ENCODE assay signal across 8 cellular contexts in the genomic region with DNA sequence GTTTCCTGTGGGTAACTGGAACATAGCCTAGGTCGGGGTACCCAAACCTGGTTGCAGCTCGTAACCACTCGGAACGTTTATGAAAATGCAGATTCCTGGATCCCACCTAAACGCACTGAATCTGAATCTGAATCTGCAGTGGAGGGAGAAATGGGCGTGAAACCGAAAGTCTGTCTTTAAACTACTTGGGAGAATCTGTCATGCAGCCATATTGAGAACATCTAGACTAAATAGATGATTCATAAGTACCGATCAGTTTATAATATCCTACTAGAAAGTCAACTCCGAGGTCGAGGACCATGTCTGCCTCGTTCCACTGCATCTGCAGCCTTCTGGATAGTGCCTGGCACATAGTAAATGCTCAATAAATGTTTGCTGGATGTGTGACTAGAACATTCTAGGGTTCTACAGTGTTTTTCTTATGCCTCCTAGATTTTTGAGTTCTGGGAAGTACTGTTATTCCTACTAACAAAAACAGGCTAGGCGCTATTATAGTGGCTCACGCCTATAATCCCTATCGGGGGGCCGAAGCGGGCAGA. TPM values are rescaled to one million over a fixed set of nuclear protein-coding genes. Genes with fewer than 3 reads are reported as not detected.
DNase-seq lines count a peak whose midpoint lies in the region; ATAC-seq, FAIRE-seq and TF ChIP-seq lines count a peak whose summit lies in the region.

No MANE protein-coding gene starts in this region.

- H3K4me3 ChIP-seq in PC-9, result peak overlapping the region; percentile 100
- H3K4me3 ChIP-seq in endothelial cell of umbilical vein (replicated peaks in 1 of 3; ENCODE audit: insufficient read depth in 1 of 3, low read depth in 1 of 3, low read length in 3 of 3), result peak overlapping the region; percentile 83 to 92 (median 83)
- peak overlapping the region; percentile 52 to 98 (median 94) for H3K4me3 ChIP-seq in pancreas

- dilution Hi-C loops in endothelial cell of umbilical vein (cut with MboI; ENCODE audit: extremely low pct_ligation_motif_present, low sequenced_read_pairs), result no loop called here

- peak; percentile 51 for DNase-seq in GM13977 (ENCODE audit: low spot score)
- no peak for DNase-seq in PC-9
- DNase-seq in endothelial cell of umbilical vein (ENCODE audit: low read depth, low spot score), result peak; percentile 53
- DNase-seq in pancreas, result no peak
- DNase-seq in UCSD-AML1 (lab: John Stamatoyannopoulos, UW; ENCODE audit: unreplicated experiment), result no peak
- no peak for DNase-seq in LoVo (ENCODE audit: low spot score)
- DNase-seq in OCI-M2 (lab: John Stamatoyannopoulos, UW; ENCODE audit: unreplicated experiment), result no peak
- DNase-seq in NCI-H2029 treated with DMSO at 0.1 percent for 48 hours (lab: John Stamatoyannopoulos, UW), result no peak

- H3K9ac ChIP-seq in endothelial cell of umbilical vein (replicated peaks; ENCODE audit: extremely low read depth, insufficient read depth, low read length), result peak overlapping the region; percentile 79

- H3K4me2 ChIP-seq in PC-9 (peak overlapping the region; percentile 94), endothelial cell of umbilical vein (ENCODE audit: insufficient read depth, low read length) (peak overlapping the region; percentile 90)

- peak overlapping the region; percentile 91 for H2AFZ ChIP-seq in PC-9
- peak overlapping the region; percentile 42 for H2AFZ ChIP-seq in endothelial cell of umbilical vein (ENCODE audit: low read depth, low read length)

- BruUV-seq in PC-9 (replicated peaks; lab: Mats Ljungman, UMichigan) (no TSS peak), endothelial cell of umbilical vein (replicated peaks; lab: Mats Ljungman, UMichigan) (no TSS peak)

- TF ChIP-seq POLR2A in endothelial cell of umbilical vein (IDR thresholded peaks at IDR 0.05; ENCODE audit: low read depth, low read length), result no peak

- peaks cover 13% of the 10 kb centered on the region; the same call in 1 of the 2 replicates for H3F3A ChIP-seq in PC-9 (ENCODE audit: insufficient read depth, low read depth)

- H3K4me1 ChIP-seq in PC-9 (replicated peaks; ENCODE audit: insufficient read depth), result peaks cover 26% of the 10 kb centered on the region
- H3K4me1 ChIP-seq in endothelial cell of umbilical vein (ENCODE audit: control insufficient read depth, extremely low read depth, insufficient read depth, low read length), result peaks cover 12% of the 10 kb centered on the region
- H3K4me1 ChIP-seq in pancreas, result peaks cover 5 to 18% (median 8%) of the 10 kb centered on the region in 3 donors

- H3K79me2 ChIP-seq in PC-9 (ENCODE audit: low read depth), result peaks cover 52% of the 10 kb centered on the region
- peaks cover 25% of the 10 kb centered on the region for H3K79me2 ChIP-seq in endothelial cell of umbilical vein (ENCODE audit: control insufficient read depth, insufficient read depth, low read length)

- H3K27ac ChIP-seq in PC-9 (peak overlapping the region; percentile 11), endothelial cell of umbilical vein (ENCODE audit: insufficient read depth, low read depth, low read length) (peak overlapping the region; percentile 6), pancreas (peak overlapping the region; percentile 59 to 93 (median 76))

- CTCF ChIA-PET in PC-9 (lab: Charles Lee) (no interaction called here), endothelial cell of umbilical vein (lab: Charles Lee) (interaction anchor here (1.8 kb wide), 1 partner anchor 18 kb away, joined by 7 read pairs; no protein-coding TSS in a partner anchor)

- no peaks in the 10 kb centered on the region for H3K9me2 ChIP-seq in PC-9 (ENCODE audit: insufficient read depth)

- H3K27me3 ChIP-seq in PC-9 (ENCODE audit: insufficient read depth, low read depth) (no peaks in the 10 kb centered on the region), endothelial cell of umbilical vein (ENCODE audit: control insufficient read depth in 2 of 2, insufficient read depth in 2 of 2, low read length in 2 of 2) (no peaks in the 10 kb centered on the region), pancreas (no peaks in the 10 kb centered on the region)

- ATAC-seq in pancreas, result no peak

- in situ Hi-C loops in GM13977 (cut with MboI; ENCODE audit: low pct_unique_long_range_greater_than_20kb, low sequenced_read_pairs, unreplicated experiment), result no loop called here

- 20% methylated on average over 16 of the region's 16 CpGs for WGBS in pancreas, 2 donors

- H3K9me3 ChIP-seq in PC-9 (ENCODE audit: insufficient read depth, low read depth) (no peaks in the 10 kb centered on the region), endothelial cell of umbilical vein (replicated peaks; ENCODE audit: control insufficient read depth, insufficient read depth, low read length) (no peaks in the 10 kb centered on the region), pancreas (no peaks in the 10 kb centered on the region)

- POLR2A ChIA-PET in PC-9 (lab: Charles Lee; ENCODE audit: unreplicated experiment) (no interaction called here), endothelial cell of umbilical vein (lab: Charles Lee) (no interaction called here)

- FAIRE-seq in endothelial cell of umbilical vein (lab: Jason Lieb, UNC) (no peak), pancreas (lab: Jason Lieb, UNC) (no peak)

- peaks cover 14% of the 10 kb centered on the region for H3K36me3 ChIP-seq in PC-9 (ENCODE audit: low read depth)
- peaks cover 3 to 13% of the 10 kb centered on the region in 2 experiments for H3K36me3 ChIP-seq in endothelial cell of umbilical vein (ENCODE audit: control insufficient read depth in 2 of 2, extremely low read depth in 1 of 2, insufficient read depth in 2 of 2, low read length in 2 of 2)
- H3K36me3 ChIP-seq in pancreas, result peaks cover 0 to 8% (median 0%) of the 10 kb centered on the region in 3 donors

- TF ChIP-seq CTCF in GM13977 (IDR thresholded peaks at IDR 0.05; ENCODE audit: extremely low read depth, insufficient read depth, missing control alignments), result no peak
- TF ChIP-seq CTCF in PC-9 (conservative IDR thresholded peaks at IDR 0.05), result no peak
- TF ChIP-seq CTCF in endothelial cell of umbilical vein (IDR thresholded peaks at IDR 0.05; ENCODE audit: extremely low read depth in 1 of 2, insufficient read depth in 1 of 2, low read depth in 1 of 2, low read length in 2 of 2), result no peak
- TF ChIP-seq CTCF in pancreas (IDR thresholded peaks at IDR 0.05), result no peak

- intact Hi-C loops in PC-9 (cut with micrococcal nuclease; ENCODE audit: unreplicated experiment), result loop anchor here (2.0 kb wide), 2 partner anchors 18 to 46 kb away; partner anchors contain the start of genes GOLGA2, SLC27A4 and SWI5
- intact Hi-C loops in endothelial cell of umbilical vein (cut with micrococcal nuclease), result loop anchor here (2.0 kb wide), 2 partner anchors 48 kb away; partner anchors contain the start of gene URM1
- intact Hi-C loops in pancreas (cut with DNase I), result no loop called here

- H3K9me1 ChIP-seq in endothelial cell of umbilical vein (replicated peaks; ENCODE audit: control insufficient read depth, extremely low read depth, insufficient read depth, low read length), result no peaks in the 10 kb centered on the region

- no peaks in the 10 kb centered on the region; the same call in 1 of the 2 replicates for H4K20me1 ChIP-seq in PC-9 (ENCODE audit: insufficient read depth)
- H4K20me1 ChIP-seq in endothelial cell of umbilical vein (replicated peaks; ENCODE audit: control insufficient read depth, extremely low read depth, insufficient read depth, low read length), result no peaks in the 10 kb centered on the region

RNA-seq across cellular contexts. Expression of gene COQ4, which starts 0.6 kb away (rescaled TPM):
- 81.8 and 89.5 TPM in 2 replicates for total RNA-seq in PC-9 (2021)
- total RNA-seq in endothelial cell of umbilical vein, result 44.4 and 46.6 TPM in 2 replicates
- 78.1 and 83.2 TPM in 2 replicates for polyA plus RNA-seq in endothelial cell of umbilical vein
- polyA plus RNA-seq in endothelial cell of umbilical vein (2011; cell fraction: cytosol; rRNA removed), result 52.6 and 61.9 TPM in 2 replicates
- polyA plus RNA-seq in endothelial cell of umbilical vein (2011; cell fraction: nucleus; rRNA removed), result 125 and 142 TPM in 2 replicates
- polyA plus RNA-seq in endothelial cell of umbilical vein (2012), result 40.8 and 45.5 TPM in 2 replicates
- 37.6 and 50.1 TPM in 2 replicates for polyA minus RNA-seq in endothelial cell of umbilical vein
- polyA minus RNA-seq in endothelial cell of umbilical vein (2011; cell fraction: cytosol; rRNA and poly(A)+ RNA removed), result 59.3 TPM
- 42.6 and 45.5 TPM in 2 replicates for polyA minus RNA-seq in endothelial cell of umbilical vein (2011; cell fraction: nucleus; rRNA and poly(A)+ RNA removed)
- 10 to 100 TPM; 23.1 to 38.9 (median 27.4) TPM for total RNA-seq in pancreas
- polyA plus RNA-seq in pancreas, result 100 to 1,000 TPM in 1 of 2 donors, 10 to 100 TPM in 1; 82.6 to 103 TPM

RNA-seq across cellular contexts. Expression of gene TRUB2, which starts 1.0 kb away (rescaled TPM):
- total RNA-seq in PC-9 (2021), result 47.6 and 62.1 TPM in 2 replicates
- total RNA-seq in endothelial cell of umbilical vein, result 35.4 and 39.3 TPM in 2 replicates
- 17.6 and 21.1 TPM in 2 replicates for polyA plus RNA-seq in endothelial cell of umbilical vein
- 21.2 and 21.4 TPM in 2 replicates for polyA plus RNA-seq in endothelial cell of umbilical vein (2011; cell fraction: cytosol; rRNA removed)
- polyA plus RNA-seq in endothelial cell of umbilical vein (2011; cell fraction: nucleus; rRNA removed), result 13.1 and 17.2 TPM in 2 replicates
- 39.7 and 44.6 TPM in 2 replicates for polyA plus RNA-seq in endothelial cell of umbilical vein (2012)
- polyA minus RNA-seq in endothelial cell of umbilical vein, result 33.8 and 41.7 TPM in 2 replicates
- 49.6 TPM for polyA minus RNA-seq in endothelial cell of umbilical vein (2011; cell fraction: cytosol; rRNA and poly(A)+ RNA removed)
- polyA minus RNA-seq in endothelial cell of umbilical vein (2011; cell fraction: nucleus; rRNA and poly(A)+ RNA removed), result 5.5 and 5.8 TPM in 2 replicates
- 10 to 100 TPM in 4 of 6 donors, 1 to 10 TPM in 2; 6.6 to 16.5 (median 13.8) TPM for total RNA-seq in pancreas
- polyA plus RNA-seq in pancreas, result 10 to 100 TPM; 10.2 to 12.1 TPM

RNA-seq across cellular contexts. Expression of gene SLC27A4, which starts 17.1 kb away (rescaled TPM):
- total RNA-seq in PC-9 (2021), result 27.3 and 30.4 TPM in 2 replicates
- 35.0 and 36.9 TPM in 2 replicates for total RNA-seq in endothelial cell of umbilical vein
- polyA plus RNA-seq in endothelial cell of umbilical vein, result 29.9 and 31.8 TPM in 2 replicates
- polyA plus RNA-seq in endothelial cell of umbilical vein (2011; cell fraction: cytosol; rRNA removed), result 22.2 and 27.2 TPM in 2 replicates
- 27.5 and 29.6 TPM in 2 replicates for polyA plus RNA-seq in endothelial cell of umbilical vein (2011; cell fraction: nucleus; rRNA removed)
- 28.3 and 30.8 TPM in 2 replicates for polyA plus RNA-seq in endothelial cell of umbilical vein (2012)
- polyA minus RNA-seq in endothelial cell of umbilical vein, result 36.0 and 40.1 TPM in 2 replicates
- 45.6 TPM for polyA minus RNA-seq in endothelial cell of umbilical vein (2011; cell fraction: cytosol; rRNA and poly(A)+ RNA removed)
- polyA minus RNA-seq in endothelial cell of umbilical vein (2011; cell fraction: nucleus; rRNA and poly(A)+ RNA removed), result 11.1 and 16.3 TPM in 2 replicates
- 10 to 100 TPM in 5 of 6 donors, 1 to 10 TPM in 1; 9.6 to 14.2 (median 12.4) TPM for total RNA-seq in pancreas
- polyA plus RNA-seq in pancreas, result 10 to 100 TPM; 18.6 to 32.9 TPM

RNA-seq across cellular contexts. Expression of gene SWI5, which starts 47.2 kb away (rescaled TPM):
- total RNA-seq in PC-9 (2021) (70.4 and 86.0 TPM in 2 replicates), endothelial cell of umbilical vein (21.2 and 25.2 TPM in 2 replicates), pancreas (1 to 10 TPM; 6.3 to 9.6 (median 6.8) TPM)
- polyA plus RNA-seq in endothelial cell of umbilical vein (58.0 and 62.0 TPM in 2 replicates), pancreas (10 to 100 TPM; 10.5 to 20.2 TPM)
- polyA plus RNA-seq in endothelial cell of umbilical vein (2011; cell fraction: cytosol; rRNA removed), result 76.4 and 82.8 TPM in 2 replicates
- 23.2 and 25.4 TPM in 2 replicates for polyA plus RNA-seq in endothelial cell of umbilical vein (2011; cell fraction: nucleus; rRNA removed)
- polyA plus RNA-seq in endothelial cell of umbilical vein (2012), result 38.5 and 41.5 TPM in 2 replicates
- 17.0 and 20.1 TPM in 2 replicates for polyA minus RNA-seq in endothelial cell of umbilical vein
- 28.7 TPM for polyA minus RNA-seq in endothelial cell of umbilical vein (2011; cell fraction: cytosol; rRNA and poly(A)+ RNA removed)
- polyA minus RNA-seq in endothelial cell of umbilical vein (2011; cell fraction: nucleus; rRNA and poly(A)+ RNA removed), result 3.7 and 4.8 TPM in 2 replicates

RNA-seq across cellular contexts. Expression of gene GOLGA2, which starts 47.5 kb away (rescaled TPM):
- 175 and 188 TPM in 2 replicates for total RNA-seq in PC-9 (2021)
- total RNA-seq in endothelial cell of umbilical vein, result 107 and 114 TPM in 2 replicates
- polyA plus RNA-seq in endothelial cell of umbilical vein, result 42.3 and 52.3 TPM in 2 replicates
- polyA plus RNA-seq in endothelial cell of umbilical vein (2011; cell fraction: cytosol; rRNA removed), result 60.9 and 63.1 TPM in 2 replicates
- 168 and 171 TPM in 2 replicates for polyA plus RNA-seq in endothelial cell of umbilical vein (2011; cell fraction: nucleus; rRNA removed)
- polyA plus RNA-seq in endothelial cell of umbilical vein (2012), result 62.3 and 70.7 TPM in 2 replicates
- 76.1 and 77.9 TPM in 2 replicates for polyA minus RNA-seq in endothelial cell of umbilical vein
- polyA minus RNA-seq in endothelial cell of umbilical vein (2011; cell fraction: cytosol; rRNA and poly(A)+ RNA removed), result 13.6 TPM
- polyA minus RNA-seq in endothelial cell of umbilical vein (2011; cell fraction: nucleus; rRNA and poly(A)+ RNA removed), result 71.3 and 78.5 TPM in 2 replicates
- 10 to 100 TPM; 37.9 to 64.0 (median 55.0) TPM for total RNA-seq in pancreas
- 100 to 1,000 TPM in 1 of 2 donors, 10 to 100 TPM in 1; 97.0 to 105 TPM for polyA plus RNA-seq in pancreas

Comparison
In these comparisons a context has a peak if more than half of its experiments do, and no peak if none do; other contexts are left out.
1. DNase-seq: peak in GM13977 (single experiment) and endothelial cell of umbilical vein (single experiment); none in PC-9 (0 of 2), pancreas (0 of 6), UCSD-AML1 (single experiment), LoVo (single experiment), OCI-M2 (single experiment) and NCI-H2029 treated with DMSO at 0.1 percent for 48 hours (single experiment).
2. H3K27ac ChIP-seq: peak in every context shown above with its lines; median percentile 76 in pancreas; 11 in PC-9; 6 in endothelial cell of umbilical vein.
3. intact Hi-C loops: an anchor here in PC-9 (2.0 kb wide) and endothelial cell of umbilical vein (2.0 kb wide); none called in pancreas.
4. Peak in every context shown above with its lines, with median percentiles within 50 percentile points of each other: H3K4me3 ChIP-seq.